In the genomic region with DNA sequence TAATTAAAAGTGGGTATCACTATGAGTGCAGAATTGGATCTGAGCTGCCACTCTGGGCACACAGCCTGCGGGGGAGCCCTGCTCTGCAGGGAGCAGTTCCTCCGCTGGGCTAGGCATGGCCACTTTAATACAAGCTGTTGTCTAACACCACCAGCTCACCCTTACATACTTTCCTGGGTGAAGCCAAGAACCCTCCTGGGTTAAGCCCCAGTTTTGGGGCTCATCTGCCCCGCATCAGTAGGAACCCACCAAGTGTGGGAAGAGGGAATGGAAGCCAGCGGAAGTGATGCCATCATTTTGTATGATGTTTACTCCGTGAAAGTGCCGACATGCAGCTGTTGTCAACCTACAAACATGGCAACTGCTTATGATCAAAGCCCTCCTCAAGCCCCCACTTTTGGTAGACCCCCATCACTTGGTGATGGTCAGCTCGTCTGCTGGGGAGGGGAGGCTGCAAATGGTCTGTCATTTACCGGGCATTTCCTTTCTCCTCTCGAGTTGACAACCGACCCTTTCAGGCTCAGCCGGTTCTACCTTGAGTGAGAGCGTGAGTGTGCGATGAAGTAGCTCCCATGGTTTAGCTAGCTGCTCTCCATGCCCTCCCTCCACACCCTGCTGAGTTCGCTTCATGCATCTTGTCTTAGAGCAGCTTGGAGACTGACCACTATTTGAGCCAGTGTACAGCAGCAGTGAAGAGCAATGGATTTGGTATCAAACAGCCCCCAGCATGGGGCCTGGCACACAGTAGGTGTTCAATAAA, we compare ENCODE assay signal across 13 cellular contexts.
DNase-seq lines count a peak whose midpoint lies in the region; ATAC-seq, FAIRE-seq and TF ChIP-seq lines count a peak whose summit lies in the region.
"Had no signal": no experiment of that assay in that cellular context is flagged by ENCODE, and none has a peak within 500 bp of the region (broad histone marks: within the 10 kb centered on the region; RNA-seq: fewer than 3 reads in every experiment).

No MANE protein-coding gene starts in this region.

- no peak overlapping the region for H3K4me2 ChIP-seq in HepG2 (ENCODE audit: low read depth, low read length)

- no peaks in the 10 kb centered on the region for H4K20me1 ChIP-seq in HepG2 (ENCODE audit: insufficient read depth, low read length)

- H3K27me3 ChIP-seq in right lobe of liver (no peaks in the 10 kb centered on the region), HepG2 (ENCODE audit: control insufficient read depth in 1 of 2, insufficient read depth in 2 of 2, low read length in 2 of 2) (peaks cover 5 to 52% of the 10 kb centered on the region in 2 experiments; a peak in 4 of 5 replicates), upper lobe of right lung (no peaks in the 10 kb centered on the region)

- no peak for TF ChIP-seq POLR2A in right lobe of liver (IDR thresholded peaks at IDR 0.05)
- no peak for TF ChIP-seq POLR2A in HepG2 (IDR thresholded peaks at IDR 0.05; ENCODE audit: insufficient read depth in 1 of 2, low read depth in 2 of 2, low read length in 2 of 2)

- no peaks in the 10 kb centered on the region for H3K79me2 ChIP-seq in HepG2 (ENCODE audit: insufficient read depth, low read length)

- no peak for TF ChIP-seq CTCF in right lobe of liver (IDR thresholded peaks at IDR 0.05)
- TF ChIP-seq CTCF in HepG2 (CRISPR knock-in tag; IDR thresholded peaks at IDR 0.05) = no peak
- TF ChIP-seq CTCF in omental fat pad (IDR thresholded peaks at IDR 0.05) = no peak
- no peak for TF ChIP-seq CTCF in upper lobe of right lung (IDR thresholded peaks at IDR 0.05)

- H3K4me3 Mint-ChIP-seq in T-helper 17 cell = no peak overlapping the region

- H3K36me3 ChIP-seq in right lobe of liver (no peaks in the 10 kb centered on the region), HepG2 (replicated peaks in 1 of 2; ENCODE audit: control insufficient read depth in 1 of 2, insufficient read depth in 2 of 2, low read length in 2 of 2) (no peaks in the 10 kb centered on the region), upper lobe of right lung (no peaks in the 10 kb centered on the region)
- H3K36me3 ChIP-seq: HAP-1, SJCRH30 had no signal

- ATAC-seq in right lobe of liver (no peak), HepG2 (no peak), T-helper 17 cell (no peak), omental fat pad (ENCODE audit: low FRiP score) (peak; percentile 29), upper lobe of right lung (no peak), GM19452 (IDR thresholded peaks at IDR 0.05; ENCODE audit: unreplicated experiment) (no peak)

- H3K36me3 Mint-ChIP-seq in T-helper 17 cell (ENCODE audit: low read depth) = peaks cover 2% of the 10 kb centered on the region

- TF ChIP-seq EP300 in HepG2 (IDR thresholded peaks at IDR 0.05; ENCODE audit: low read depth in 2 of 2, low read length in 2 of 2) (no peak), HepG2 (CRISPR knock-in tag; IDR thresholded peaks at IDR 0.05; ENCODE audit: borderline replicate concordance) (no peak)

- H3K4me1 ChIP-seq in right lobe of liver (no peaks in the 10 kb centered on the region), HepG2 (ENCODE audit: insufficient read depth, low read length) (peaks cover 46% of the 10 kb centered on the region), upper lobe of right lung (peaks cover 4% of the 10 kb centered on the region)
- H3K4me1 ChIP-seq: SJCRH30 had no signal

- POLR2A ChIA-PET in HepG2 (lab: Yijun Ruan, JAX) = no interaction called here

- peaks cover 19% of the 10 kb centered on the region for H3K27me3 Mint-ChIP-seq in T-helper 17 cell

- peak in 2 of 3 donors; percentile 16 to 25 for DNase-seq in right lobe of liver
- no peak for DNase-seq in HepG2 (ENCODE audit: low spot score)
- no peak for DNase-seq in T-helper 17 cell
- no peak for DNase-seq in omental fat pad (ENCODE audit: low spot score)
- DNase-seq in upper lobe of right lung = peak; percentile 33
- DNase-seq in AG08395 (ENCODE audit: low spot score) = no peak
- no peak for DNase-seq in LoVo (ENCODE audit: low spot score)
- DNase-seq: NCI-H1436 treated with DMSO at 0.1 percent for 48 hours, NCI-H2081 treated with DMSO at 0.1 percent for 48 hours, NCI-H524, SJCRH30 had no signal

- no peak overlapping the region for H3K9ac ChIP-seq in HepG2 (ENCODE audit: insufficient read depth, low read depth, low read length)

- in situ Hi-C loops in HepG2 (cut with HindIII; ENCODE audit: extremely low pct_ligation_motif_present, low pct_unique_long_range_greater_than_20kb) = no loop called here

- 64% methylated on average over 2 of the region's 14 CpGs for WGBS in right lobe of liver (ENCODE audit: insufficient coverage, low coverage, low lambda C conversion rate, missing lambda C conversion rate)
- 70% methylated on average over 13 of the region's 14 CpGs for WGBS in HepG2 (ENCODE audit: low lambda C conversion rate)

- H3K27ac Mint-ChIP-seq in T-helper 17 cell = peak overlapping the region; percentile 32

- no peak overlapping the region for H2AFZ ChIP-seq in HepG2 (ENCODE audit: low read length)

- no TSS peak for BruUV-seq in HepG2 (replicated peaks; lab: Mats Ljungman, UMichigan)

- FAIRE-seq in HepG2 (lab: Jason Lieb, UNC) = no peak

- H3K27ac ChIP-seq in right lobe of liver (no peak overlapping the region), HepG2 (ENCODE audit: extremely low read length, insufficient read depth, low read length) (no peak overlapping the region), upper lobe of right lung (no peak overlapping the region)
- H3K27ac ChIP-seq: SJCRH30 had no signal

- no peak overlapping the region for H3K4me3 ChIP-seq in right lobe of liver
- H3K4me3 ChIP-seq in HepG2 (replicated peaks in 1 of 3; ENCODE audit: insufficient read depth in 1 of 3, low read depth in 2 of 3, low read length in 3 of 3) = no peak overlapping the region
- H3K4me3 ChIP-seq in upper lobe of right lung = no peak overlapping the region
- H3K4me3 ChIP-seq: HAP-1, SJCRH30 had no signal

- no peak for TF ChIP-seq RAD21 in HepG2 (CRISPR knock-in tag; IDR thresholded peaks at IDR 0.05)

- peaks cover 29% of the 10 kb centered on the region for H3K4me1 Mint-ChIP-seq in T-helper 17 cell

- intact Hi-C loops in right lobe of liver (cut with DNase I) (no loop called here), HepG2 (cut with micrococcal nuclease; ENCODE audit: unreplicated experiment) (no loop called here), upper lobe of right lung (cut with DNase I) (no loop called here)

- H3K9me3 ChIP-seq in right lobe of liver = no peaks in the 10 kb centered on the region
- no peaks in the 10 kb centered on the region for H3K9me3 ChIP-seq in HepG2 (ENCODE audit: low read length)
- H3K9me3 ChIP-seq in T-helper 17 cell (ENCODE audit: control insufficient read depth, low read length, poor library complexity, severe bottlenecking) = no peaks in the 10 kb centered on the region
- no peaks in the 10 kb centered on the region for H3K9me3 ChIP-seq in upper lobe of right lung
- H3K9me3 ChIP-seq: HAP-1, SJCRH30 had no signal

- CTCF ChIA-PET in HepG2 (lab: Yijun Ruan, JAX; ENCODE audit: low intra/inter-chr PET ratio, low total read pairs) = no interaction called here

TF ChIP-seq in HepG2, 621 proteins besides CTCF, POLR2A, EP300 and RAD21:
- TF ChIP-seq NCOA1 (CRISPR knock-in tag; IDR thresholded peaks at IDR 0.05) = no peak
- TF ChIP-seq PITX1 (CRISPR knock-in tag; IDR thresholded peaks at IDR 0.05) = no peak
TF ChIP-seq in HepG2: peak in this region for 0.

Comparison
In these comparisons a context has a peak if more than half of its experiments do, and no peak if none do; other contexts are left out.
1. DNase-seq: peak in right lobe of liver (2 of 3) and upper lobe of right lung (single experiment); none in HepG2 (single experiment), T-helper 17 cell (0 of 3), omental fat pad (single experiment), AG08395 (single experiment) and LoVo (single experiment).